ENCODE assay signal across 8 cellular contexts in the genomic region with DNA sequence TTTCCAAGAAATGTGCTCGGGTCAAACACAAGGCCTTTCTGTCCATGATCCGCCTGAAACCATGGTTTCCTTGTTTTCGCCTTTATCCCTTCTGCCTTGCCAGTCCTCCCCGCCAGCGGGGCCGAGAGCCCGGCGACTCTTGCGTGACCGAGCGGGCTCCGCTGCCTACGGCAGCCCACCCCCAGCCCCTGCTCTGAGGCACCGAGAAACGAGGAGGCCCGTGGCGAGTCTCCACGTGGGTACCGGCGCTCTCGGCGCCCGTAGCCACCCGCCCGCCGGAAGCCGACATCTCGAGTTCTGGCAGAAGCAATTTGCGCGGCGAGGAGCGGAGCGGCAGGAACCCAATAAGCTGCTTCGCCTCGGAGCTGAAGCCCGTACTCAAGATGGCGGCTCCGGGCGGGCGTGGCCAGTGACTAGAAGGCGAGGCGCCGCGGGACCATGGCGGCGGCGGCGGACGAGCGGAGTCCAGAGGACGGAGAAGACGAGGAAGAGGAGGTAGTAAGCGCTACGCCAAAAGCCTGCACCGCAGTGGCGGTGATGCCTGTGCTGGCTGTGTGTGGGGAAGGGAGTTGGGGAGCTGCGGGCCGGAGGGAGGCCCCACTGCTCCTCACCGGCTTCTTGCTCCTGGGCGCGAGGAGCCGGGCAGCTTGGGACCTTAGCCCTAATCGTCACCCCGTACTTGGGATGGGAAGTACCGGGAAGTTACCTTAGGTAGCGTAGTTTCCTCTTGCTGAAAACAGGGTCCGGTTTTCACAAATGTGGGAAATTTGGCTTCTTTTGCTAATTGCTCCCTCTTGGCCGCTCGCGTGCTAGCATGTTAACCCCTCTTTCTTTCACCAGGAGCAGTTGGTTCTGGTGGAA. TPM values are rescaled to one million over a fixed set of nuclear protein-coding genes. Genes with fewer than 3 reads are reported as not detected.
A peak's percentile ranks its signal among the peaks of the same experiment; 100 is the strongest.
DNase-seq lines count a peak whose midpoint lies in the region; ATAC-seq and TF ChIP-seq lines count a peak whose summit lies in the region.

A gene with protein sequence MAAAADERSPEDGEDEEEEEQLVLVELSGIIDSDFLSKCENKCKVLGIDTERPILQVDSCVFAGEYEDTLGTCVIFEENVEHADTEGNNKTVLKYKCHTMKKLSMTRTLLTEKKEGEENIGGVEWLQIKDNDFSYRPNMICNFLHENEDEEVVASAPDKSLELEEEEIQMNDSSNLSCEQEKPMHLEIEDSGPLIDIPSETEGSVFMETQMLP (plus strand): TSS at position 375 of the 861 bp plus-strand sequence. CDS start 64 bp downstream, at position 439.

- POLR2A ChIA-PET in GM10248 (lab: Yijun Ruan, JAX) = interaction anchor here (0.6 to 2.5 kb wide), 9 partner anchors 9 to 144 kb away, joined by 3 to 16 read pairs (median 4); a partner anchor contains a TSS

- no peaks in the 10 kb centered on the region for H3K9me3 Mint-ChIP-seq in activated naive CD4-positive, alpha-beta T cell treated with anti-CD3 and anti-CD28 coated beads, Interleukin-2, amount 50 U/mL, for 72 hours

- peak within 1 kb of the TSS; percentile 98 to 100 for H3K27ac Mint-ChIP-seq in activated naive CD4-positive, alpha-beta T cell treated with anti-CD3 and anti-CD28 coated beads, Interleukin-2, amount 50 U/mL, for 72 hours

- CTCF ChIA-PET in GM10248 (lab: Yijun Ruan, JAX) = interaction anchor here (0.9 to 1.9 kb wide), 13 partner anchors 8 to 430 kb away, joined by 3 to 13 read pairs (median 3); no protein-coding TSS in a partner anchor

- H3K36me3 Mint-ChIP-seq in activated naive CD4-positive, alpha-beta T cell treated with anti-CD3 and anti-CD28 coated beads, Interleukin-2, amount 50 U/mL, for 72 hours = peaks cover 12 to 38% of the 10 kb centered on the region in 2 donors

- TF ChIP-seq CTCF in GM10248 (IDR thresholded peaks at IDR 0.05; ENCODE audit: control extremely low read depth, extremely low read depth, low read depth, missing control alignments) = no peak

- peak; percentile 98 for ATAC-seq in HG02588 (IDR thresholded peaks at IDR 0.05; ENCODE audit: unreplicated experiment)
- peak; percentile 97 to 99 for ATAC-seq in activated naive CD4-positive, alpha-beta T cell treated with anti-CD3 and anti-CD28 coated beads, Interleukin-2, amount 50 U/mL, for 72 hours

- peak; percentile 92 for DNase-seq in GM10248 (ENCODE audit: extremely low spot score)
- peak; percentile 87 for DNase-seq in NCI-H1092 (lab: John Stamatoyannopoulos, UW)
- DNase-seq in SKM-1 (lab: John Stamatoyannopoulos, UW; ENCODE audit: unreplicated experiment) = peak; percentile 78
- DNase-seq in activated naive CD4-positive, alpha-beta T cell treated with anti-CD3 and anti-CD28 coated beads, Interleukin-2, amount 50 U/mL, for 72 hours (ENCODE audit: low spot score in 2 of 2) = peak; percentile 91 to 92
- peak; percentile 93 for DNase-seq in globus pallidus (ENCODE audit: low spot score)
- DNase-seq in nucleus accumbens (lab: John Stamatoyannopoulos, UW) = peak; percentile 13 to 97 (median 90)
- DNase-seq in superior temporal gyrus (ENCODE audit: extremely low spot score) = peak; percentile 96

RNA-seq across cellular contexts. Expression of the gene that starts here (rescaled TPM):
- total RNA-seq in activated naive CD4-positive, alpha-beta T cell treated with anti-CD3 and anti-CD28 coated beads, Interleukin-2, amount 50 U/mL, for 72 hours = 10 to 100 TPM; 72.0 to 85.7 TPM

Comparison
In these comparisons a context has a peak if more than half of its experiments do, and no peak if none do; other contexts are left out.
1. Peak in every context shown above with its lines: DNase-seq and ATAC-seq.